ENCODE assay signal across 8 cellular contexts in genomic region chr7:155644971-155645509, GRCh38. TPM values are rescaled to one million over a fixed set of nuclear protein-coding genes. Genes with fewer than 3 reads are reported as not detected.
DNase-seq lines count a peak whose midpoint lies in the region; ATAC-seq and TF ChIP-seq lines count a peak whose summit lies in the region.

No MANE protein-coding gene starts in this region.

- TF ChIP-seq CTCF in GM12875 (IDR thresholded peaks at IDR 0.05; ENCODE audit: borderline replicate concordance, insufficient read depth, low read depth, low read length) (no peak), GM23338 (conservative IDR thresholded peaks at IDR 0.05; ENCODE audit: low read depth in 2 of 2) (no peak), KMS-11 (conservative IDR thresholded peaks at IDR 0.05; ENCODE audit: low read depth, low read length) (no peak), lower lobe of right lung (IDR thresholded peaks at IDR 0.05) (no peak)

- peaks cover 26% of the 10 kb centered on the region for H3K4me1 Mint-ChIP-seq in GM23338

- no peaks in the 10 kb centered on the region for H3K27me3 ChIP-seq in GM23338 (ENCODE audit: insufficient read depth)
- H3K27me3 ChIP-seq in KMS-11 (ENCODE audit: insufficient read depth, low read depth), result no peaks in the 10 kb centered on the region
- no peaks in the 10 kb centered on the region for H3K27me3 ChIP-seq in lower lobe of right lung (ENCODE audit: low read depth)

- peak overlapping the region; percentile 99 for H3K9ac ChIP-seq in KMS-11

- H3K27me3 Mint-ChIP-seq in GM23338 (ENCODE audit: insufficient read depth, low read depth, poor library complexity), result peaks cover 14% of the 10 kb centered on the region

- H3K27ac ChIP-seq in GM23338 (ENCODE audit: low read depth) (peak overlapping the region; percentile 97), KMS-11 (peak overlapping the region; percentile 97), lower lobe of right lung (peak overlapping the region; percentile 98)

- H3K4me3 Mint-ChIP-seq in GM23338, result peak overlapping the region; percentile 95

- ATAC-seq in GM23338, result peak; percentile 52
- peak; percentile 72 to 74 for ATAC-seq in lower lobe of right lung

- H4K20me1 ChIP-seq in GM23338 (replicated peaks; ENCODE audit: insufficient read depth) (peaks cover 5% of the 10 kb centered on the region), KMS-11 (ENCODE audit: insufficient read depth) (peaks cover 4% of the 10 kb centered on the region)

- H3K36me3 ChIP-seq in GM23338 (ENCODE audit: insufficient read depth) (peaks cover 28% of the 10 kb centered on the region), KMS-11 (ENCODE audit: insufficient read depth) (peaks cover 12% of the 10 kb centered on the region; the same call in 1 of the 2 replicates), lower lobe of right lung (peaks cover 17% of the 10 kb centered on the region)

- H2AFZ ChIP-seq in GM23338 (peak overlapping the region; percentile 99), KMS-11 (ENCODE audit: low read depth) (peak overlapping the region; percentile 75)

- no peaks in the 10 kb centered on the region for H3F3A ChIP-seq in GM23338 (replicated peaks; ENCODE audit: low read depth)

- peaks cover 75% of the 10 kb centered on the region for H3K36me3 Mint-ChIP-seq in GM23338 (ENCODE audit: low read depth)

- peak; percentile 63 for DNase-seq in GM23338 (ENCODE audit: low spot score)
- DNase-seq in activated CD4-positive, CD25-positive, alpha-beta regulatory T cell treated with anti-CD3 and anti-CD28 coated beads, Interleukin-2, amount 50 U/mL, for 16 hours (ENCODE audit: low read depth, low spot score), result peak; percentile 8
- peak; percentile 60 for DNase-seq in dermis blood vessel endothelial cell
- DNase-seq in lower lobe of right lung, result peak; percentile 59
- DNase-seq in stimulated activated CD8-positive, alpha-beta memory T cell treated with anti-CD3 and anti-CD28 coated beads, Interleukin-15, amount 100 ng/mL, for 24 hours (ENCODE audit: low read depth), result peak; percentile 11
- no peak for DNase-seq in OCI-M2 (lab: John Stamatoyannopoulos, UW; ENCODE audit: unreplicated experiment)

- H3K4me1 ChIP-seq in GM23338 (ENCODE audit: insufficient read depth) (peaks cover 9% of the 10 kb centered on the region), KMS-11 (ENCODE audit: low read depth, poor library complexity, severe bottlenecking) (peaks cover 31% of the 10 kb centered on the region), lower lobe of right lung (peaks cover 34% of the 10 kb centered on the region)

- peaks cover 14% of the 10 kb centered on the region for H3K9me3 ChIP-seq in lower lobe of right lung

- H3K9me2 ChIP-seq in GM23338 (ENCODE audit: insufficient read depth), result no peaks in the 10 kb centered on the region

- H3K4me3 ChIP-seq in GM12875 (ENCODE audit: low read depth, low read length), result peak overlapping the region; percentile 98
- H3K4me3 ChIP-seq in GM23338, result peak overlapping the region; percentile 96
- peak overlapping the region; percentile 55 for H3K4me3 ChIP-seq in KMS-11 (IDR thresholded peaks at IDR 0.05; ENCODE audit: insufficient read depth, low read depth, low read length)
- H3K4me3 ChIP-seq in lower lobe of right lung, result peak overlapping the region; percentile 99

- H3K79me2 ChIP-seq in GM23338 (replicated peaks; ENCODE audit: insufficient read depth) (peaks cover 64% of the 10 kb centered on the region), KMS-11 (ENCODE audit: insufficient read depth, low read depth) (peaks cover 67% of the 10 kb centered on the region)

- H3K4me2 ChIP-seq in GM23338 (peak overlapping the region; percentile 81), KMS-11 (peak overlapping the region; percentile 86)

- intact Hi-C loops in lower lobe of right lung (cut with DNase I), result no loop called here

- peak overlapping the region; percentile 95 for H3K27ac Mint-ChIP-seq in GM23338

- peaks cover 46% of the 10 kb centered on the region for H3K9me3 Mint-ChIP-seq in GM23338

TF ChIP-seq in GM23338, 12 proteins besides CTCF, POLR2A, EP300 and RAD21:
- no peak for TF ChIP-seq JUNB (IDR thresholded peaks at IDR 0.05; ENCODE audit: unreplicated experiment)
- no peak for TF ChIP-seq EZH2 (IDR thresholded peaks at IDR 0.05; ENCODE audit: low read depth, unreplicated experiment)
- TF ChIP-seq POLR2AphosphoS5 (IDR thresholded peaks at IDR 0.05; ENCODE audit: low read depth), result peak; percentile 42; the same call in 1 of the 2 replicates
- no peak for TF ChIP-seq EZH2phosphoT487 (IDR thresholded peaks at IDR 0.05; ENCODE audit: unreplicated experiment)
- TF ChIP-seq ETS1 (IDR thresholded peaks at IDR 0.05), result no peak
- TF ChIP-seq ZNF462 (CRISPR knock-in tag; IDR thresholded peaks at IDR 0.05), result no peak
- TF ChIP-seq CREB1 (CRISPR knock-in tag; IDR thresholded peaks at IDR 0.05; ENCODE audit: low read depth), result no peak

RNA-seq across cellular contexts. Expression of gene RBM33, which starts 0.6 kb away (rescaled TPM):
- total RNA-seq in GM23338 (2014; rRNA removed; shearing (Covaris generic)), result 26.1 and 47.7 TPM in 2 replicates
- 88.5 and 94.7 TPM in 2 replicates for polyA plus RNA-seq in GM23338 (2016; fragmentation: Nextera tagmentation; extraction: Ambion mirVana)
- total RNA-seq in dermis blood vessel endothelial cell, result 23.1 and 31.3 TPM in 2 replicates
- 67.2 TPM for total RNA-seq in lower lobe of right lung
